28 cellular contexts compared by ENCODE assay signal in the genomic region with DNA sequence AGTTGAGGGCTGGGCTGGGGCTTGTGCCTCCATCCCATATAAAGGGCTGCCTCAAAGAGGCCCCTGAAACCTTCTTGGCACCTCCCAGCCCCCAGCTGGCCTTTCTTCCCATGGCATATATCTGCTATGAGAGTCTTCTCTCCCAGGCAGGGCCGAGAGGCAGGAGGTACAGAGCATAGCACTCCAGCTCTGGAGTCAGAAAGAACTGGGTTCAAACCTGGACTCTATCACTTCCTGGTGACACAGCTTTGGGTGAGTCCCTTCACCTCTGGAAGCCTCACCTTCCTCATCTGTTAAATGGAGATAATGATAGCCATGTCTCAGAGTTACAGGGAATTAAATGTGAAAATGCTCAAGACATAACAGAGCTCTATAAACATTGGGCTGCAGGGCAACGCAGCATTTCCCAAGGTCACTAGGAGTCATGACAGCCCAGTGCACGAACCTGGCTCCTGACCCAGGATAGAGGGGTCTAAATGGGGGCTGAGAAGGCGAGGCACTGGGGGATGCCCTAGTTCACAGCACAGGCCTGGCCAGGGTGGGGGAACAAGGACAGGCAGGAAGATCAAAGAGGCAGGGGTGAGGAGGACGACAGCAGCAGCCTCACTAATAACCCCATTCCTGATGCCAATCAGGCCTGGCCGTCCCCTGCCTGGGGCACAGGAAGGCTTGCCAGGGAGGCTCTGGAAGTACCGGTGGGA. TPM values are rescaled to one million over a fixed set of nuclear protein-coding genes. Genes with fewer than 3 reads are reported as not detected.
"Had no signal": no experiment of that assay in that cellular context is flagged by ENCODE, and none has a peak within 500 bp of the region (broad histone marks: within the 10 kb centered on the region; RNA-seq: fewer than 3 reads in every experiment).

No MANE protein-coding gene starts in this region.

- H3K4me3 Mint-ChIP-seq: activated B cell treated with CpG ODN at 0.5 μM for 24 hours; activated naive CD8-positive, alpha-beta T cell treated with anti-CD3 and anti-CD28 coated beads, Interleukin-2, amount 50 U/mL, for 24 hours; activated T-cell treated with anti-CD3 and anti-CD28 coated beads, Interleukin-2, amount 50 U/mL, for 72 hours; endodermal cell; mesothelial cell of epicardium; natural killer cell; T-helper 1 cell treated with Interleukin-12 subunit alpha and Interleukin-12 subunit beta and Interleukin-4 antibody, amounts not matched to agents 30 μg/mL and 1 μg/mL, for 36 hours had no signal

- H3K27me3 ChIP-seq: cardiac muscle cell, ovary had no signal

- H3K36me3 ChIP-seq: cardiac muscle cell, left ventricle myocardium inferior, ovary, prostate gland, tibial artery had no signal

- H3K4me1 ChIP-seq: prostate gland had no signal

- H3K4me3 ChIP-seq: cardiac muscle cell, left ventricle myocardium inferior, ovary, prostate gland, tibial artery had no signal

- H3K9me3 ChIP-seq: left ventricle myocardium inferior, ovary, prostate gland, tibial artery had no signal

- H3K27ac ChIP-seq: cardiac muscle cell, epithelial cell of prostate, left ventricle myocardium inferior, ovary, prostate gland, tibial artery had no signal

- H3K9me3 Mint-ChIP-seq: activated B cell treated with CpG ODN at 0.5 μM for 24 hours; activated naive CD8-positive, alpha-beta T cell treated with anti-CD3 and anti-CD28 coated beads, Interleukin-2, amount 50 U/mL, for 24 hours; activated T-cell treated with anti-CD3 and anti-CD28 coated beads, Interleukin-2, amount 50 U/mL, for 72 hours; endodermal cell; mesothelial cell of epicardium; natural killer cell; T-helper 1 cell treated with Interleukin-12 subunit alpha and Interleukin-12 subunit beta and Interleukin-4 antibody, amounts not matched to agents 30 μg/mL and 1 μg/mL, for 36 hours had no signal

- H3K36me3 Mint-ChIP-seq: mesothelial cell of epicardium, natural killer cell had no signal

- DNase-seq: activated B cell treated with CpG ODN at 0.5 μM for 24 hours; activated CD4-positive, alpha-beta T cell treated with anti-CD3 and anti-CD28 coated beads for 4 hours; activated CD4-positive, alpha-beta T cell treated with anti-CD3 and anti-CD28 coated beads, Interleukin-2, amount 50 U/mL, for 48 hours; activated gamma-delta T cell; activated naive CD4-positive, alpha-beta T cell treated with anti-CD3 and anti-CD28 coated beads, Interleukin-2, amount 50 U/mL, for 16 hours; activated naive CD8-positive, alpha-beta T cell treated with anti-CD3 and anti-CD28 coated beads, Interleukin-2, amount 50 U/mL, for 24 hours; activated T-cell treated with anti-CD3 and anti-CD28 coated beads, Interleukin-2, amount 50 U/mL, for 72 hours; cortex of kidney; endodermal cell; foreskin fibroblast; left ventricle myocardium inferior; mammary epithelial cell; natural killer cell; ovary; stimulated activated CD4-positive, alpha-beta T cell treated with anti-CD3 and anti-CD28 coated beads, Interleukin-12 subunit alpha, Interleukin-12 subunit beta, amount 100 ng/mL, for 4 hours; stimulated activated CD4-positive, alpha-beta T cell treated with anti-CD3 and anti-CD28 coated beads, Interleukin-4, amount 100 ng/mL, for 4 hours; stimulated activated naive CD8-positive, alpha-beta T cell treated with anti-CD3 and anti-CD28 coated beads, Interleukin-15, Interleukin-2, amounts not matched to agents 100 U/mL and 50 U/mL, for 24 hours; substantia nigra; tibial artery had no signal

- ATAC-seq: activated naive CD8-positive, alpha-beta T cell treated with anti-CD3 and anti-CD28 coated beads, Interleukin-2, amount 50 U/mL, for 24 hours; activated T-cell treated with anti-CD3 and anti-CD28 coated beads, Interleukin-2, amount 50 U/mL, for 72 hours; natural killer cell; stimulated activated naive CD8-positive, alpha-beta T cell treated with anti-CD3 and anti-CD28 coated beads, Interleukin-15, Interleukin-2, amounts not matched to agents 100 U/mL and 50 U/mL, for 24 hours had no signal

- H3K27ac Mint-ChIP-seq: activated B cell treated with CpG ODN at 0.5 μM for 24 hours; activated naive CD8-positive, alpha-beta T cell treated with anti-CD3 and anti-CD28 coated beads, Interleukin-2, amount 50 U/mL, for 24 hours; activated T-cell treated with anti-CD3 and anti-CD28 coated beads, Interleukin-2, amount 50 U/mL, for 72 hours; endodermal cell; mesothelial cell of epicardium; natural killer cell; T-helper 1 cell treated with Interleukin-12 subunit alpha and Interleukin-12 subunit beta and Interleukin-4 antibody, amounts not matched to agents 30 μg/mL and 1 μg/mL, for 36 hours had no signal

RNA-seq across cellular contexts. Expression of a gene that starts 1.9 kb away (rescaled TPM):
- total RNA-seq: activated B cell treated with CpG ODN at 0.5 μM for 24 hours; activated CD8-positive, alpha-beta memory T cell treated with anti-CD3 and anti-CD28 coated beads for 36 hours; activated T-cell treated with anti-CD3 and anti-CD28 coated beads, Interleukin-2, amount 50 U/mL, for 72 hours; cardiac muscle cell; cerebellum; endodermal cell; fibroblast of lung; glomerular endothelial cell; left ventricle myocardium inferior; mammary epithelial cell; mesothelial cell of epicardium; natural killer cell; ovary had no signal
- polyA plus RNA-seq: cardiac muscle cell, mammary epithelial cell, ovary had no signal
